22 cellular contexts compared by ENCODE assay signal in the genomic region with DNA sequence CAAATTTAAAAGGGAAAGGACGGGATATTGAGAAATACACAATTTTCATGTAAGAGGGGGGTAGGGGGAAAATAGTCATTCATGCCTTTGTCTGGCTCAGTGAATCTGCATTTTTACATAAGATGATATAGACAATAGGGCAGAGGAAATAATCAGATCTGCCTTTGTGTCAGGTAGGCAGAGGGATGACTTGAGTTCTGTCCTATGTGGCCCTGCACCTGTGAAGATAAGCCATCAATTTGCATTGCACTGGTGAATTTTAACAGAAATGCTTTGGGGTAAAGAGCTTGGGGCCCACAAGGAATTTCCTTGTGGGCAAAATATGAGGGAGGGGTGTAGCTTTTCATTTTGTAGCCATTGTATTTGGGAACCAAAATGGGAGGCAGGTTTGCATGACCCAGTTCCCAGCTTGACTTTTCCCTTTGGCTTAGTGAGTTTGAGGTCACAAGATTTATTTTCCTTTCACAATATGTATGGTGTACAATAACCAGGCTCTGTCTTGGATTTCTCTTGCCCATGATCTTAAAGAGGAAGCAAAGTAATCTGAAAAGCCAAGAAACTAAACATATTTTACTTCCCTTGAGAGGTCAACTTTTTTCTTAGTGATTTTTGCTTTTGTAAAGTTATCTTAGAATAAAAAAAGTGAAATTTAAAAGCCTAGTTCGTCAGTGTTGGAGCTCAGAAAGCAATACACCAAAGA.
DNase-seq lines count a peak whose midpoint lies in the region; ATAC-seq and TF ChIP-seq lines count a peak whose summit lies in the region.
"Had no signal": no experiment of that assay in that cellular context is flagged by ENCODE, and none has a peak within 500 bp of the region (broad histone marks: within the 10 kb centered on the region; RNA-seq: fewer than 3 reads in every experiment).

No MANE protein-coding gene starts in this region.

- H3K36me3 Mint-ChIP-seq in CD4-positive, CD25-positive, alpha-beta regulatory T cell, result no peaks in the 10 kb centered on the region
- peaks cover 3% of the 10 kb centered on the region; the same call in 2 of the 3 replicates for H3K36me3 Mint-ChIP-seq in GM23338 (ENCODE audit: low read depth)

- no peaks in the 10 kb centered on the region; the same call in 1 of the 2 replicates for H3K79me2 ChIP-seq in GM23338 (replicated peaks; ENCODE audit: insufficient read depth)
- no peaks in the 10 kb centered on the region for H3K79me2 ChIP-seq in OCI-LY1 (ENCODE audit: insufficient read depth, low read length)

- H3K9ac ChIP-seq in OCI-LY1 (ENCODE audit: low read length), result peak overlapping the region; percentile 68
- H3K9ac ChIP-seq in iPS-20b (ENCODE audit: low read depth, low read length), result peak overlapping the region; percentile 49; the same call in 1 of the 2 replicates
- H3K9ac ChIP-seq: GM23248, KMS-11 had no signal

- H3K27me3 ChIP-seq in CD4-positive, CD25-positive, alpha-beta regulatory T cell (ENCODE audit: control insufficient read depth, insufficient read depth, low read length), result no peaks in the 10 kb centered on the region
- no peaks in the 10 kb centered on the region for H3K27me3 ChIP-seq in GM23338 (ENCODE audit: insufficient read depth)
- H3K27me3 ChIP-seq in OCI-LY1 (ENCODE audit: insufficient read depth, low read length), result no peaks in the 10 kb centered on the region
- no peaks in the 10 kb centered on the region for H3K27me3 ChIP-seq in iPS-20b (ENCODE audit: insufficient read depth, low read length)
- H3K27me3 ChIP-seq: BE2C had no signal

- H3K4me2 ChIP-seq in GM23338, result peak overlapping the region; percentile 36
- peak overlapping the region; percentile 64 for H3K4me2 ChIP-seq in OCI-LY1 (ENCODE audit: low read length)
- H3K4me2 ChIP-seq: KMS-11 had no signal

- H3K36me3 ChIP-seq in CD4-positive, CD25-positive, alpha-beta regulatory T cell (ENCODE audit: control insufficient read depth, insufficient read depth, low read length), result no peaks in the 10 kb centered on the region
- no peaks in the 10 kb centered on the region for H3K36me3 ChIP-seq in GM23338 (ENCODE audit: insufficient read depth)
- no peaks in the 10 kb centered on the region for H3K36me3 ChIP-seq in OCI-LY1 (ENCODE audit: insufficient read depth, low read length)
- H3K36me3 ChIP-seq in iPS-20b (ENCODE audit: insufficient read depth, low read depth, low read length), result no peaks in the 10 kb centered on the region
- H3K36me3 ChIP-seq: BE2C had no signal

- intact Hi-C loops in head of caudate nucleus (cut with DNase I), result no loop called here

- no peaks in the 10 kb centered on the region for H3K27me3 Mint-ChIP-seq in CD4-positive, CD25-positive, alpha-beta regulatory T cell
- peaks cover 2% of the 10 kb centered on the region for H3K27me3 Mint-ChIP-seq in GM23338 (ENCODE audit: insufficient read depth, low read depth, poor library complexity)

- H3K4me3 Mint-ChIP-seq in CD4-positive, CD25-positive, alpha-beta regulatory T cell, result no peak overlapping the region
- no peak overlapping the region for H3K4me3 Mint-ChIP-seq in GM23338
- H3K4me3 Mint-ChIP-seq: T-helper 1 cell treated with Interleukin-12 subunit alpha and Interleukin-12 subunit beta and Interleukin-4 antibody, amounts not matched to agents 30 μg/mL and 1 μg/mL, for 36 hours had no signal

- no peak overlapping the region for H3K4me3 ChIP-seq in CD4-positive, CD25-positive, alpha-beta regulatory T cell (ENCODE audit: low read depth, low read length)
- H3K4me3 ChIP-seq in GM23338, result peak overlapping the region; percentile 3; the same call in 1 of the 2 replicates
- peak overlapping the region; percentile 38 for H3K4me3 ChIP-seq in OCI-LY1 (ENCODE audit: low read depth, low read length, poor library complexity, severe bottlenecking)
- no peak overlapping the region for H3K4me3 ChIP-seq in iPS-20b (ENCODE audit: low read length)
- H3K4me3 ChIP-seq: GM23248, SK-N-MC had no signal

- TF ChIP-seq CTCF in GM23338 (conservative IDR thresholded peaks at IDR 0.05; ENCODE audit: low read depth in 2 of 2) (no peak), OCI-LY1 (IDR thresholded peaks at IDR 0.05; ENCODE audit: low read length) (no peak)

- H3K27ac ChIP-seq in CD4-positive, CD25-positive, alpha-beta regulatory T cell (ENCODE audit: insufficient read depth, low read length, poor library complexity, severe bottlenecking), result no peak overlapping the region
- peak overlapping the region; percentile 86 for H3K27ac ChIP-seq in GM23338 (ENCODE audit: low read depth)
- peak overlapping the region; percentile 100 for H3K27ac ChIP-seq in OCI-LY1 (ENCODE audit: low read depth, low read length, poor library complexity, severe bottlenecking)
- H3K27ac ChIP-seq in iPS-20b (ENCODE audit: low read length), result peak overlapping the region; percentile 88
- H3K27ac ChIP-seq: GM23248, KMS-11, SK-N-MC had no signal

- H3K4me1 Mint-ChIP-seq in CD4-positive, CD25-positive, alpha-beta regulatory T cell, result peaks cover 36 to 69% (median 48%) of the 10 kb centered on the region in 4 donors
- peaks cover 57% of the 10 kb centered on the region for H3K4me1 Mint-ChIP-seq in GM23338

- H3K4me1 ChIP-seq in CD4-positive, CD25-positive, alpha-beta regulatory T cell (ENCODE audit: control insufficient read depth, insufficient read depth, low read length, poor library complexity, severe bottlenecking), result peaks cover 37% of the 10 kb centered on the region
- peaks cover 55% of the 10 kb centered on the region for H3K4me1 ChIP-seq in GM23338 (ENCODE audit: insufficient read depth)
- peaks cover 91% of the 10 kb centered on the region for H3K4me1 ChIP-seq in OCI-LY1 (ENCODE audit: insufficient read depth, low read length, severe bottlenecking)
- H3K4me1 ChIP-seq in iPS-20b (ENCODE audit: insufficient read depth, low read length), result peaks cover 41% of the 10 kb centered on the region
- H3K4me1 ChIP-seq: BE2C had no signal

- H3K9me2 ChIP-seq in GM23338 (ENCODE audit: insufficient read depth), result peaks cover 22% of the 10 kb centered on the region
- no peaks in the 10 kb centered on the region for H3K9me2 ChIP-seq in OCI-LY1 (ENCODE audit: low read depth, low read length)

- no peak for DNase-seq in CD4-positive, CD25-positive, alpha-beta regulatory T cell
- no peak for DNase-seq in GM23338 (ENCODE audit: low spot score)
- DNase-seq in NCI-H510A treated with DMSO at 0.1 percent for 48 hours (lab: John Stamatoyannopoulos, UW), result no peak
- no peak for DNase-seq in NAMALWA (ENCODE audit: low spot score)
- no peak for DNase-seq in head of caudate nucleus
- DNase-seq: ACHN, BE2C, COR-L47, DMS153, GM23248, MM.1S, NCI-H187 treated with DMSO at 0.1 percent for 48 hours, NCI-H2171, NCI-H446 treated with DMSO at 0.1 percent for 48 hours, PC-3 had no signal

- no peaks in the 10 kb centered on the region for H3K9me3 Mint-ChIP-seq in CD4-positive, CD25-positive, alpha-beta regulatory T cell
- H3K9me3 Mint-ChIP-seq in GM23338, result no peaks in the 10 kb centered on the region

- H3F3A ChIP-seq in GM23338 (replicated peaks; ENCODE audit: low read depth) (peaks cover 20% of the 10 kb centered on the region), OCI-LY1 (ENCODE audit: insufficient read depth, low read length) (no peaks in the 10 kb centered on the region; the same call in 1 of the 2 replicates)

- H3K9me3 ChIP-seq in CD4-positive, CD25-positive, alpha-beta regulatory T cell (ENCODE audit: control insufficient read depth in 2 of 2, low read length in 2 of 2), result no peaks in the 10 kb centered on the region
- H3K9me3 ChIP-seq in OCI-LY1 (ENCODE audit: low read length) (no peaks in the 10 kb centered on the region), iPS-20b (ENCODE audit: insufficient read depth, low read depth, low read length) (no peaks in the 10 kb centered on the region)
- H3K9me3 ChIP-seq: BE2C had no signal

- H4K20me1 ChIP-seq in GM23338 (replicated peaks; ENCODE audit: insufficient read depth) (no peaks in the 10 kb centered on the region), OCI-LY1 (ENCODE audit: insufficient read depth, low read length) (no peaks in the 10 kb centered on the region)

- ATAC-seq in CD4-positive, CD25-positive, alpha-beta regulatory T cell (ENCODE audit: low read depth in 2 of 2), result no peak
- ATAC-seq in GM23338, result no peak
- no peak for ATAC-seq in GM19467 (IDR thresholded peaks at IDR 0.05; ENCODE audit: unreplicated experiment)
- ATAC-seq: HepG2, PC-3 had no signal

- H3K27ac Mint-ChIP-seq in CD4-positive, CD25-positive, alpha-beta regulatory T cell, result peak overlapping the region in 2 of 3 donors; percentile 12 to 76
- peak overlapping the region; percentile 46; the same call in 1 of the 2 replicates for H3K27ac Mint-ChIP-seq in GM23338

- H2AFZ ChIP-seq in GM23338, result no peak overlapping the region
- no peak overlapping the region for H2AFZ ChIP-seq in OCI-LY1 (ENCODE audit: low read length)
- H2AFZ ChIP-seq: GM23248 had no signal

Comparison
In these comparisons a context has a peak if more than half of its experiments do, and no peak if none do; other contexts are left out.
1. H3K4me3 ChIP-seq: peak in GM23338 (single experiment) and OCI-LY1 (single experiment); none in CD4-positive, CD25-positive, alpha-beta regulatory T cell (single experiment) and iPS-20b (single experiment).